Comparison of ENCODE assay signal across 8 cellular contexts in genomic region chr9:19230356-19231125, GRCh38. TPM values are rescaled to one million over a fixed set of nuclear protein-coding genes. Genes with fewer than 3 reads are reported as not detected.
DNase-seq lines count a peak whose midpoint lies in the region; ATAC-seq, FAIRE-seq and TF ChIP-seq lines count a peak whose summit lies in the region.

TSS of gene DENND4C (plus strand) at chr9:19230693. CDS start at chr9:19276175, 45,482 bp downstream.

- peak; percentile 71 for ATAC-seq in GM18861 (IDR thresholded peaks at IDR 0.05; ENCODE audit: unreplicated experiment)
- peak; percentile 67 for ATAC-seq in HG03095 (IDR thresholded peaks at IDR 0.05; ENCODE audit: unreplicated experiment)
- ATAC-seq in WTC11: peak; percentile 81

- no peaks in the 10 kb centered on the region for H3K9me3 Mint-ChIP-seq in WTC11

- POLR2A ChIA-PET in AG04450 (lab: Yijun Ruan, JAX) (interaction anchor here (0.6 to 1.5 kb wide), 4 partner anchors 46 to 149 kb away, joined by 4 to 9 read pairs (median 6); partner anchors contain the start of gene RPS6), WTC11 (lab: Charles Lee) (interaction anchor here (0.6 to 1.7 kb wide), 8 partner anchors 28 to 181 kb away, joined by 3 to 7 read pairs (median 3); partner anchors contain the start of genes ACER2 and RRAGA)

- peaks cover 14% of the 10 kb centered on the region for H3K4me1 Mint-ChIP-seq in WTC11

- no peaks in the 10 kb centered on the region for H3K27me3 Mint-ChIP-seq in WTC11 (ENCODE audit: low read depth)

- H3K36me3 Mint-ChIP-seq in WTC11: no peaks in the 10 kb centered on the region

- FAIRE-seq in bronchial epithelial cell (lab: Jason Lieb, UNC): no peak

- H3K9me3 ChIP-seq in AG04450 (ENCODE audit: control insufficient read depth, insufficient read depth, low read length): no peaks in the 10 kb centered on the region; the same call in 1 of the 2 replicates

- no peaks in the 10 kb centered on the region for H3K36me3 ChIP-seq in bronchial epithelial cell (ENCODE audit: control insufficient read depth, insufficient read depth, low read length)

- DNase-seq in AG04450 (ENCODE audit: low read depth, low spot score): peak; percentile 51
- DNase-seq in NCI-H2171 treated with DMSO at 0.1 percent for 48 hours (lab: John Stamatoyannopoulos, UW): peak; percentile 84
- peak; percentile 91 for DNase-seq in WTC11 (ENCODE audit: low spot score)
- peak; percentile 72 for DNase-seq in bronchial epithelial cell (ENCODE audit: low read depth)
- DNase-seq in inferior parietal cortex (ENCODE audit: extremely low spot score): peak; percentile 70
- peak; percentile 48 to 53 for DNase-seq in stimulated activated CD4-positive, alpha-beta T cell treated with anti-CD3 and anti-CD28 coated beads, Interleukin-12 subunit alpha, Interleukin-12 subunit beta, amount 100 ng/mL, for 24 hours (ENCODE audit: low read depth in 2 of 2)

- peak within 1 kb of the TSS; percentile 65 for H3K27ac ChIP-seq in AG04450 (ENCODE audit: low read depth, low read length)

- peak within 1 kb of the TSS; percentile 83 for H3K4me3 ChIP-seq in AG04450 (ENCODE audit: low read depth, low read length)
- H3K4me3 ChIP-seq in bronchial epithelial cell (ENCODE audit: low read depth, low read length): peak within 1 kb of the TSS; percentile 77

- peak within 1 kb of the TSS; percentile 99 for H3K27ac Mint-ChIP-seq in WTC11

- H3K27me3 ChIP-seq in AG04450 (ENCODE audit: control insufficient read depth, insufficient read depth, low read length): no peaks in the 10 kb centered on the region
- H3K27me3 ChIP-seq in bronchial epithelial cell (ENCODE audit: control insufficient read depth, insufficient read depth, low read length): no peaks in the 10 kb centered on the region

- CTCF ChIA-PET in AG04450 (lab: Charles Lee): interaction anchor here (0.5 to 1.4 kb wide), 5 partner anchors 29 to 227 kb away, joined by 3 to 6 read pairs (median 3); partner anchors contain the start of gene RRAGA
- CTCF ChIA-PET in WTC11 (lab: Charles Lee): interaction anchor here (0.6 to 1.6 kb wide), 6 partner anchors 10 to 234 kb away, joined by 3 to 10 read pairs (median 3); partner anchors contain the start of gene RRAGA

- no peak for TF ChIP-seq CTCF in AG04450 (IDR thresholded peaks at IDR 0.05; ENCODE audit: low read depth, low read length)
- no peak for TF ChIP-seq CTCF in WTC11 (IDR thresholded peaks at IDR 0.05)
- no peak for TF ChIP-seq CTCF in bronchial epithelial cell (IDR thresholded peaks at IDR 0.05; ENCODE audit: insufficient read depth, low read length, severe bottlenecking)

- H3K4me3 Mint-ChIP-seq in WTC11: peak within 1 kb of the TSS; percentile 87

TF ChIP-seq in WTC11, 78 proteins besides CTCF, POLR2A, EP300 and RAD21 (continues in another document):
- peak; percentile 63 for TF ChIP-seq GABPB1 (CRISPR knock-in tag; IDR thresholded peaks at IDR 0.05)
- no peak for TF ChIP-seq MLX (CRISPR knock-in tag; IDR thresholded peaks at IDR 0.05)
- TF ChIP-seq CDX4 (CRISPR knock-in tag; IDR thresholded peaks at IDR 0.05; ENCODE audit: borderline replicate concordance): no peak
- TF ChIP-seq ETV6 (CRISPR knock-in tag; IDR thresholded peaks at IDR 0.05): peak; percentile 79
- TF ChIP-seq SOX15 (CRISPR knock-in tag; IDR thresholded peaks at IDR 0.05): no peak
- TF ChIP-seq ZNF671 (CRISPR knock-in tag; IDR thresholded peaks at IDR 0.05): no peak
- TF ChIP-seq SMAD3 (CRISPR knock-in tag; IDR thresholded peaks at IDR 0.05; ENCODE audit: borderline replicate concordance): 0 out of 2 replicates have a peak, but pooled peaks have one; percentile 33
- no peak for TF ChIP-seq RORB (CRISPR knock-in tag; IDR thresholded peaks at IDR 0.05)
- peak; percentile 92 for TF ChIP-seq ESRRA (CRISPR knock-in tag; IDR thresholded peaks at IDR 0.05; ENCODE audit: borderline replicate concordance)
- TF ChIP-seq E2F4 (CRISPR knock-in tag; IDR thresholded peaks at IDR 0.05; ENCODE audit: borderline replicate concordance, low read depth): no peak; the same call in 1 of the 2 replicates
- no peak for TF ChIP-seq IRF1 (CRISPR knock-in tag; IDR thresholded peaks at IDR 0.05)
- no peak for TF ChIP-seq PRRX2 (CRISPR knock-in tag; IDR thresholded peaks at IDR 0.05)
- TF ChIP-seq NR2C2 (CRISPR knock-in tag; IDR thresholded peaks at IDR 0.05): no peak
- no peak for TF ChIP-seq ZNF532 (CRISPR knock-in tag; IDR thresholded peaks at IDR 0.05; ENCODE audit: borderline replicate concordance)
- TF ChIP-seq RELA (CRISPR knock-in tag; IDR thresholded peaks at IDR 0.05; ENCODE audit: borderline replicate concordance): peak; percentile 82; the same call in 1 of the 2 replicates
- TF ChIP-seq ZSCAN18 (CRISPR knock-in tag; IDR thresholded peaks at IDR 0.05): no peak
- TF ChIP-seq ZNF232 (CRISPR knock-in tag; IDR thresholded peaks at IDR 0.05): peak; percentile 89; the same call in 1 of the 2 replicates
- TF ChIP-seq ZNF416 (CRISPR knock-in tag; IDR thresholded peaks at IDR 0.05): peak; percentile 52; the same call in 1 of the 2 replicates

RNA-seq across cellular contexts. Expression of gene DENND4C, which starts in this region (rescaled TPM):
- 20.5 and 27.9 TPM in 2 replicates for polyA plus RNA-seq in AG04450 (2011; rRNA removed)
- polyA minus RNA-seq in AG04450 (2011; rRNA and poly(A)+ RNA removed): 44.6 and 64.6 TPM in 2 replicates
- 21.0 to 22.6 TPM (median 21.7 TPM) in 3 replicates for total RNA-seq in WTC11 (2021)
- 37.9 and 63.0 TPM in 2 replicates for total RNA-seq in bronchial epithelial cell

Comparison
In these comparisons a context has a peak if more than half of its experiments do, and no peak if none do; other contexts are left out.
1. Peak in every context shown above with its lines: DNase-seq, ATAC-seq, H3K4me3 ChIP-seq and H3K27ac ChIP-seq.